ENCODE assay signal across 25 cellular contexts in the genomic region with DNA sequence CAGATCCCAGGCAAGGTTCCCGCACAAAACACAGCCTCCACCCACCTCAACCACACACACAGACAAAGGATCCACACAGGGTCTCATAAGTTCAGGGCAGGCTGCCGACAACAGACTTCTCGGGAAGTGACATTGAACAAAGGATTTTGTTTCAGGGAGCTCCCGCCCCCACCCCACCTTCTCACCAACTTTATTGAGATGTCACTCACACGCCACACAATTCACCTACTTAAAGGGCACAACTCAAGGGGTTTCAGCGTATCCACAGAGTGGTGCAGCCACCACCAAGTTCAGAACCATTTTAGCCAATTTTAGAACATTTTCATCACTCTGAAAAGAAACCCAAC.
A peak's percentile ranks its signal among the peaks of the same experiment; 100 is the strongest.
DNase-seq lines count a peak whose midpoint lies in the region; FAIRE-seq and TF ChIP-seq lines count a peak whose summit lies in the region.
"Had no signal": no experiment of that assay in that cellular context is flagged by ENCODE, and none has a peak within 500 bp of the region (broad histone marks: within the 10 kb centered on the region; RNA-seq: fewer than 3 reads in every experiment).

No MANE protein-coding gene starts in this region.

- peaks cover 3 to 4% (median 3%) of the 10 kb centered on the region in 11 experiments for H3K27me3 ChIP-seq in BLaER1 treated with 17β-estradiol and CSF1 and Interleukin-3, amounts not matched to agents 10 nM and 100 nM
- H3K27me3 ChIP-seq in astrocyte (ENCODE audit: insufficient read depth, low read length): no peaks in the 10 kb centered on the region
- H3K27me3 ChIP-seq: MG63, SJSA1 had no signal

- peaks cover 8% of the 10 kb centered on the region for H3K36me3 Mint-ChIP-seq in astrocyte (ENCODE audit: low read depth, unreplicated experiment)
- peaks cover 7% of the 10 kb centered on the region for H3K36me3 Mint-ChIP-seq in neural crest cell (ENCODE audit: low read depth)
- H3K36me3 Mint-ChIP-seq: CD4-positive, alpha-beta memory T cell had no signal

- peak overlapping the region in 10 of 11 experiments; percentile 17 to 83 (median 65); a peak in 17 of 22 replicates for H3K4me2 ChIP-seq in BLaER1 treated with 17β-estradiol and CSF1 and Interleukin-3, amounts not matched to agents 10 nM and 100 nM
- no peak overlapping the region for H3K4me2 ChIP-seq in astrocyte (ENCODE audit: low read length)
- H3K4me2 ChIP-seq: PC-9 had no signal

- H3K27me3 Mint-ChIP-seq in astrocyte (ENCODE audit: low read depth, unreplicated experiment) (peaks cover 16% of the 10 kb centered on the region), neural crest cell (ENCODE audit: low read depth) (no peaks in the 10 kb centered on the region)

- H3K4me3 ChIP-seq in BLaER1 treated with 17β-estradiol and CSF1 and Interleukin-3, amounts not matched to agents 10 nM and 100 nM: no peak overlapping the region
- H3K4me3 ChIP-seq in astrocyte (ENCODE audit: insufficient read depth, low read depth, low read length): no peak overlapping the region
- H3K4me3 ChIP-seq: GM23248, MG63, PC-9, SJSA1 had no signal

- no peak for TF ChIP-seq CTCF in astrocyte (IDR thresholded peaks at IDR 0.05; ENCODE audit: insufficient read depth, low read depth, low read length)
- TF ChIP-seq CTCF in neural crest cell (conservative IDR thresholded peaks at IDR 0.05): no peak
- TF ChIP-seq CTCF in GM20000 (IDR thresholded peaks at IDR 0.05; ENCODE audit: extremely low read depth, missing control alignments): no peak

- no peak overlapping the region for H3K9ac ChIP-seq in BLaER1 treated with 17β-estradiol and CSF1 and Interleukin-3, amounts not matched to agents 10 nM and 100 nM
- H3K9ac ChIP-seq in astrocyte (ENCODE audit: low read length): no peak overlapping the region
- H3K9ac ChIP-seq: GM23248 had no signal

- H3K79me2 ChIP-seq in astrocyte (ENCODE audit: insufficient read depth, low read length): no peaks in the 10 kb centered on the region

- H3K27ac ChIP-seq in BLaER1 treated with 17β-estradiol and CSF1 and Interleukin-3, amounts not matched to agents 10 nM and 100 nM: no peak overlapping the region
- H3K27ac ChIP-seq in astrocyte (ENCODE audit: low read depth, low read length): no peak overlapping the region
- H3K27ac ChIP-seq: GM23248, PC-9, SJSA1 had no signal

- no peaks in the 10 kb centered on the region for H3K36me3 ChIP-seq in BLaER1 treated with 17β-estradiol and CSF1 and Interleukin-3, amounts not matched to agents 10 nM and 100 nM
- no peaks in the 10 kb centered on the region for H3K36me3 ChIP-seq in astrocyte (ENCODE audit: insufficient read depth, low read length)
- H3K36me3 ChIP-seq: MG63, SJSA1 had no signal

- H2AFZ ChIP-seq in astrocyte (ENCODE audit: low read depth, low read length): peak overlapping the region; percentile 20
- H2AFZ ChIP-seq: GM23248, PC-9 had no signal

- H3K4me1 Mint-ChIP-seq in astrocyte (ENCODE audit: low read depth, unreplicated experiment): peaks cover 4% of the 10 kb centered on the region
- H3K4me1 Mint-ChIP-seq in neural crest cell: peaks cover 15% of the 10 kb centered on the region

- FAIRE-seq in astrocyte (lab: Jason Lieb, UNC): no peak
- no peak for FAIRE-seq in GM19239 (lab: Jason Lieb, UNC)
- FAIRE-seq: A204.1 had no signal

- H3K9me3 Mint-ChIP-seq in astrocyte (ENCODE audit: unreplicated experiment): peaks cover 22% of the 10 kb centered on the region
- peaks cover 6% of the 10 kb centered on the region for H3K9me3 Mint-ChIP-seq in neural crest cell

- H3K27ac Mint-ChIP-seq in astrocyte (ENCODE audit: unreplicated experiment) (no peak overlapping the region), neural crest cell (ENCODE audit: unreplicated experiment) (peak overlapping the region; percentile 91)
- H3K27ac Mint-ChIP-seq: CD4-positive, alpha-beta memory T cell had no signal

- no peak for DNase-seq in astrocyte (ENCODE audit: low read depth)
- DNase-seq in left kidney (ENCODE audit: low read depth, low spot score): peak; percentile 64
- no peak for DNase-seq in neural crest cell (ENCODE audit: low read depth, low spot score)
- DNase-seq in GM20000 (ENCODE audit: low spot score): no peak
- DNase-seq in NCI-H146 treated with DMSO at 0.1 percent for 48 hours (lab: John Stamatoyannopoulos, UW; ENCODE audit: unreplicated experiment): no peak
- DNase-seq in activated gamma-delta T cell (lab: John Stamatoyannopoulos, UW): no peak
- DNase-seq in GM19239 (ENCODE audit: insufficient read length, low spot score): no peak
- DNase-seq: C1 segment of cervical spinal cord; CD4-positive, alpha-beta memory T cell; COR-L47; DMS53; GM23248; HCEC 1CT; KG1; MG63; NCI-H1105 treated with DMSO at 0.1 percent for 48 hours; NCI-H146; NCI-H2029; NCI-H446; NCI-H526; PC-9; Right ventricle myocardium superior had no signal

- peaks cover 8 to 15% (median 11%) of the 10 kb centered on the region in 10 experiments for H3K4me1 ChIP-seq in BLaER1 treated with 17β-estradiol and CSF1 and Interleukin-3, amounts not matched to agents 10 nM and 100 nM
- H3K4me1 ChIP-seq in astrocyte (ENCODE audit: insufficient read depth, low read length): peaks cover 29% of the 10 kb centered on the region

- H3K4me3 Mint-ChIP-seq in astrocyte (ENCODE audit: unreplicated experiment) (no peak overlapping the region), neural crest cell (no peak overlapping the region)
- H3K4me3 Mint-ChIP-seq: CD4-positive, alpha-beta memory T cell had no signal

- peaks cover 11 to 18% (median 15%) of the 10 kb centered on the region in 11 experiments; a peak in 20 of 22 replicates for H3K9me3 ChIP-seq in BLaER1 treated with 17β-estradiol and CSF1 and Interleukin-3, amounts not matched to agents 10 nM and 100 nM (replicated peaks in 1 of 11)
- peaks cover 14% of the 10 kb centered on the region for H3K9me3 ChIP-seq in astrocyte (ENCODE audit: insufficient read depth, low read depth, low read length)
- H3K9me3 ChIP-seq: MG63, SJSA1 had no signal

- H4K20me1 ChIP-seq in BLaER1 treated with 17β-estradiol and CSF1 and Interleukin-3, amounts not matched to agents 10 nM and 100 nM: no peaks in the 10 kb centered on the region
- no peaks in the 10 kb centered on the region for H4K20me1 ChIP-seq in astrocyte (ENCODE audit: insufficient read depth, low read length)
